10 cellular contexts compared by ENCODE assay signal in the genomic region with DNA sequence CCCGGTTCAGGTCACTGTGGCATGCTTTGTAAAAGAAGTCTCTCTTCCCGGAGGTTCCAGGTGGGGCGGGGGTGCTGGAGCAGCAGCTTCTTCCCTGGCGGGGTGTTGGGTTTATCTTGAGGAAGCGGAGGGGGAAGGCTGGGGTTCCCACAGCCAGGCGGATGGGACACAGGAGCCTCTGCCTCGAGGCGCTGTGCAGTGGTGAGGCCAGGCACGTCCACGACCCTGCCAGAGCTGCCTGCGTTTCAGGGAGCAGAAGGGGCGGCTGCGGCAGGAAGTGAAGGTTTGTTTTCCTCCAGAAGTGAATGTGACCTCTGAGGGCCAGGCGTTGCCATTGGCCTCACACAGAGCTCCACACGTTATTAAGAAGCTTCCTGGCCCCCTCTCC. TPM values are rescaled to one million over a fixed set of nuclear protein-coding genes. Genes with fewer than 3 reads are reported as not detected.
DNase-seq lines count a peak whose midpoint lies in the region; ATAC-seq and TF ChIP-seq lines count a peak whose summit lies in the region.
"Had no signal": no experiment of that assay in that cellular context is flagged by ENCODE, and none has a peak within 500 bp of the region (broad histone marks: within the 10 kb centered on the region; RNA-seq: fewer than 3 reads in every experiment).

No MANE protein-coding gene starts in this region.

- no peak for TF ChIP-seq CTCF in PC-9 (conservative IDR thresholded peaks at IDR 0.05)

- no peak overlapping the region for H3K4me3 Mint-ChIP-seq in activated T-cell treated with anti-CD3 and anti-CD28 coated beads, Interleukin-2, amount 50 U/mL, for 24 hours
- no peak overlapping the region for H3K4me3 Mint-ChIP-seq in activated T-cell treated with anti-CD3 and anti-CD28 coated beads, Interleukin-2, amount 50 U/mL, for 4 hours

- H3K79me2 ChIP-seq in PC-9 (ENCODE audit: low read depth), result 0 out of 2 replicates have a peak, but pooled peaks cover 6% of the 10 kb centered on the region

- H3K9me2 ChIP-seq in PC-9 (ENCODE audit: insufficient read depth), result no peaks in the 10 kb centered on the region

- H3K4me3 ChIP-seq in PC-9, result no peak overlapping the region

- POLR2A ChIA-PET in PC-9 (lab: Charles Lee; ENCODE audit: unreplicated experiment), result no interaction called here

- H4K20me1 ChIP-seq in PC-9 (ENCODE audit: insufficient read depth), result peaks cover 4% of the 10 kb centered on the region

- H3K27me3 Mint-ChIP-seq in activated T-cell treated with anti-CD3 and anti-CD28 coated beads, Interleukin-2, amount 50 U/mL, for 24 hours, result no peaks in the 10 kb centered on the region
- no peaks in the 10 kb centered on the region for H3K27me3 Mint-ChIP-seq in activated T-cell treated with anti-CD3 and anti-CD28 coated beads, Interleukin-2, amount 50 U/mL, for 4 hours (ENCODE audit: low read depth)

- peaks cover 20% of the 10 kb centered on the region for H3F3A ChIP-seq in PC-9 (ENCODE audit: insufficient read depth, low read depth)

- H3K27ac Mint-ChIP-seq in activated T-cell treated with anti-CD3 and anti-CD28 coated beads, Interleukin-2, amount 50 U/mL, for 24 hours, result peak overlapping the region; percentile 77
- H3K27ac Mint-ChIP-seq in activated naive CD4-positive, alpha-beta T cell treated with anti-CD3 and anti-CD28 coated beads, Interleukin-2, amount 50 U/mL, for 72 hours, result peak overlapping the region; percentile 67 to 94

- intact Hi-C loops in sciatic nerve (cut with DNase I) (no loop called here), PC-9 (cut with micrococcal nuclease; ENCODE audit: unreplicated experiment) (no loop called here)

- peaks cover 49% of the 10 kb centered on the region for H3K4me1 Mint-ChIP-seq in activated T-cell treated with anti-CD3 and anti-CD28 coated beads, Interleukin-2, amount 50 U/mL, for 24 hours (ENCODE audit: low read depth)
- H3K4me1 Mint-ChIP-seq in activated T-cell treated with anti-CD3 and anti-CD28 coated beads, Interleukin-2, amount 50 U/mL, for 4 hours (ENCODE audit: low read depth), result peaks cover 30% of the 10 kb centered on the region

- no peaks in the 10 kb centered on the region for H3K9me3 Mint-ChIP-seq in activated T-cell treated with anti-CD3 and anti-CD28 coated beads, Interleukin-2, amount 50 U/mL, for 24 hours
- H3K9me3 Mint-ChIP-seq in activated T-cell treated with anti-CD3 and anti-CD28 coated beads, Interleukin-2, amount 50 U/mL, for 4 hours, result no peaks in the 10 kb centered on the region
- H3K9me3 Mint-ChIP-seq in activated naive CD4-positive, alpha-beta T cell treated with anti-CD3 and anti-CD28 coated beads, Interleukin-2, amount 50 U/mL, for 72 hours, result no peaks in the 10 kb centered on the region

- no peak for ATAC-seq in activated T-cell treated with anti-CD3 and anti-CD28 coated beads, Interleukin-2, amount 50 U/mL, for 4 hours
- ATAC-seq in activated naive CD4-positive, alpha-beta T cell treated with anti-CD3 and anti-CD28 coated beads, Interleukin-2, amount 50 U/mL, for 72 hours, result peak in 1 of 2 donors; percentile 37
- peak; percentile 66 for ATAC-seq in sciatic nerve

- no peaks in the 10 kb centered on the region for H3K27me3 ChIP-seq in PC-9 (ENCODE audit: insufficient read depth, low read depth)

- H3K36me3 Mint-ChIP-seq in activated T-cell treated with anti-CD3 and anti-CD28 coated beads, Interleukin-2, amount 50 U/mL, for 24 hours (ENCODE audit: low read depth), result peaks cover 61% of the 10 kb centered on the region
- H3K36me3 Mint-ChIP-seq in activated T-cell treated with anti-CD3 and anti-CD28 coated beads, Interleukin-2, amount 50 U/mL, for 4 hours (ENCODE audit: insufficient read depth), result peaks cover 13% of the 10 kb centered on the region
- H3K36me3 Mint-ChIP-seq in activated naive CD4-positive, alpha-beta T cell treated with anti-CD3 and anti-CD28 coated beads, Interleukin-2, amount 50 U/mL, for 72 hours, result no peaks in the 10 kb centered on the region

- no peaks in the 10 kb centered on the region for H3K9me3 ChIP-seq in PC-9 (ENCODE audit: insufficient read depth, low read depth)

- H3K27ac ChIP-seq in PC-9, result no peak overlapping the region

- no peak overlapping the region for H3K4me2 ChIP-seq in PC-9

- no peak overlapping the region for H2AFZ ChIP-seq in PC-9

- no peak for DNase-seq in activated T-cell treated with anti-CD3 and anti-CD28 coated beads, Interleukin-2, amount 50 U/mL, for 24 hours
- DNase-seq in activated T-cell treated with anti-CD3 and anti-CD28 coated beads, Interleukin-2, amount 50 U/mL, for 4 hours, result no peak
- DNase-seq in activated naive CD4-positive, alpha-beta T cell treated with anti-CD3 and anti-CD28 coated beads, Interleukin-2, amount 50 U/mL, for 72 hours (ENCODE audit: low spot score in 2 of 2), result no peak
- DNase-seq in islet precursor cell, result peak; percentile 51
- no peak for DNase-seq in sciatic nerve (ENCODE audit: low spot score)
- DNase-seq in PC-9, result no peak
- DNase-seq in hippocampal formation (lab: John Stamatoyannopoulos, UW), result no peak
- no peak for DNase-seq in C1 segment of cervical spinal cord (lab: John Stamatoyannopoulos, UW)
- DNase-seq: EL; stimulated activated CD4-positive, alpha-beta T cell treated with anti-CD3 and anti-CD28 coated beads, Interleukin-12 subunit alpha, Interleukin-12 subunit beta, amount 100 ng/mL, for 4 hours had no signal

- CTCF ChIA-PET in PC-9 (lab: Charles Lee), result no interaction called here

- 0 out of 2 replicates have a peak, but pooled peaks cover 5% of the 10 kb centered on the region for H3K36me3 ChIP-seq in PC-9 (ENCODE audit: low read depth)

- peaks cover 19% of the 10 kb centered on the region for H3K4me1 ChIP-seq in PC-9 (replicated peaks; ENCODE audit: insufficient read depth)

- BruUV-seq in PC-9 (replicated peaks; lab: Mats Ljungman, UMichigan), result no TSS peak

RNA-seq across cellular contexts. Expression of a gene that starts 20.1 kb away (rescaled TPM):
- total RNA-seq in activated T-cell treated with anti-CD3 and anti-CD28 coated beads, Interleukin-2, amount 50 U/mL, for 4 hours, result 10 to 100 TPM; 44.6 to 57.1 (median 51.1) TPM
- 10 to 100 TPM; 33.8 to 34.4 TPM for total RNA-seq in activated naive CD4-positive, alpha-beta T cell treated with anti-CD3 and anti-CD28 coated beads, Interleukin-2, amount 50 U/mL, for 72 hours
- total RNA-seq in sciatic nerve, result 8.4 TPM
- total RNA-seq in PC-9 (2021), result 1.8 and 2.6 TPM in 2 replicates
